In the genomic region with DNA sequence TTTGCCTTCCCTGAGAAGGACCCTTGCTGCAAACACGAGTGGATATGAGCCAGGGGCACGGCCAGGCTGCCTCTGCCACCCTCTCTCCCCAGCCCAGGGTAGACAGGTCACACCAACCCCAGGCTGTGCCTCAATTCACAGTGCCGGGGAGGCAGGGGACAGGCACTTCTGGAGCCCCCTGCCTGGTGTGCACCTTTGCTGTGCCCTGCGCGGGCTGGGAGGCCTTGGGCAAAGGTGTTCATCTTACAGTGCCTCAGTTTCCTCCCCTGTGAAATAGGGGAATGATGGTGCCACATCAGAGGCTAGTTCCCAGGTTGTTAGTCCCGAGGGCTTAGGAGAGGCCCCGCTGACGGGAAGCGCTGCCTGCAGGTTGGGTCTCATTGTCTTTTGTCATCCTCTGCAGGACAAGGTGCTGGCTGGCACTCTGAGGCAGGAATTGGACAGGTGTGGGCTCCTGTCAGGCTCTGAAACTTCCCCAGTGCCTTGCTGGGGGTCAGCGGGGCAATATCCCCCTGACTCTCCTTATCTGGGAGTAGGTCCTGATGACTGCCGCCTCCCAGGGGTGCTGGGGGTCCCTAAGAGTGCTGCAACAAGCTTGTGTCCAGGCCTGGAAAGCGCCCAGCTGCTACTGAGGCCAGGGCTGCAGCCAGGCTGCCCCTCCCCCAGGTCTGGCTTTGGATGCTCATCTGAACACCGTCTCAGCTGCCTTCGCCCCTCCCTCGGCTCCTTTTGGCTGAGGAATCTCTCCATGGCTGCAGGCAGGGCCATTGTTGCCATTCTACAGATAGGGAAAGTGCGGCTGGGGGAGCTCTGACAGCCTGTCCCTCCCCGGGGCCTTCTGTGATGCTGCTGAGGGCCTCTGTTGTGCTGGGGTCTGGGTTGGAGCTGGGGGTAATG, we compare ENCODE assay signal across 26 cellular contexts. TPM values are rescaled to one million over a fixed set of nuclear protein-coding genes. Genes with fewer than 3 reads are reported as not detected.
"Had no signal": no experiment of that assay in that cellular context is flagged by ENCODE, and none has a peak within 500 bp of the region (broad histone marks: within the 10 kb centered on the region; RNA-seq: fewer than 3 reads in every experiment).

No MANE protein-coding gene starts in this region.

- DNase-seq: activated B cell treated with CpG ODN at 0.5 μM for 24 hours; activated CD4-positive, alpha-beta T cell treated with anti-CD3 and anti-CD28 coated beads, Interleukin-2, amount 10 ng/mL, durations not matched to agents 24 days and 14 days; activated naive CD4-positive, alpha-beta T cell treated with anti-CD3 and anti-CD28 coated beads for 36 hours; activated naive CD8-positive, alpha-beta T cell treated with anti-CD3 and anti-CD28 coated beads, Interleukin-2, amount 50 U/mL, for 24 hours; activated T-cell treated with anti-CD3 and anti-CD28 coated beads for 4 hours; erythroblast; mammary epithelial cell; naive B cell; small intestine; stimulated activated CD4-positive, alpha-beta T cell treated with anti-CD3 and anti-CD28 coated beads, Interleukin-4, amount 100 ng/mL, for 4 hours; stimulated activated CD8-positive, alpha-beta memory T cell treated with anti-CD3 and anti-CD28 coated beads, Interleukin-4, amount 100 ng/mL, for 48 hours; stimulated activated naive CD4-positive, alpha-beta T cell treated with Interleukin-2 at 50 U/mL for 16 hours; substantia nigra; SW 1271 had no signal

- FAIRE-seq: bronchial epithelial cell, keratinocyte, small intestine, TTC549 had no signal

- H3K9me3 ChIP-seq: ascending aorta, gastrocnemius medialis, neutrophil, right atrium auricular region had no signal

- H3K4me3 ChIP-seq: ascending aorta, dorsolateral prefrontal cortex, gastrocnemius medialis, right atrium auricular region had no signal

- H3K27me3 ChIP-seq: ascending aorta, neutrophil had no signal

- H3K27ac ChIP-seq: ascending aorta, dorsolateral prefrontal cortex, gastrocnemius medialis, neutrophil, right atrium auricular region had no signal

- H3K4me1 ChIP-seq: ascending aorta, gastrocnemius medialis, right atrium auricular region had no signal

- ATAC-seq: activated naive CD8-positive, alpha-beta T cell treated with anti-CD3 and anti-CD28 coated beads, Interleukin-2, amount 50 U/mL, for 24 hours; gastrocnemius medialis; left lobe of liver had no signal

- H3K36me3 ChIP-seq: ascending aorta, gastrocnemius medialis, neutrophil, right atrium auricular region had no signal

RNA-seq across cellular contexts. Expression of gene PRSS21, which starts 3.1 kb away (rescaled TPM):
- total RNA-seq: ascending aorta, gastrocnemius medialis, left lobe of liver, mononuclear cell, right atrium auricular region had no signal

RNA-seq across cellular contexts. Expression of gene ZG16B, which starts 9.9 kb away (rescaled TPM):
- total RNA-seq: ascending aorta, gastrocnemius medialis, left lobe of liver had no signal

RNA-seq across cellular contexts. Expression of gene PRSS41, which starts 21.9 kb away (rescaled TPM):
- total RNA-seq: activated B cell treated with CpG ODN at 0.5 μM for 24 hours; activated CD4-positive, alpha-beta T cell treated with anti-CD3 and anti-CD28 coated beads, Interleukin-2, amount 10 ng/mL, durations not matched to agents 24 days and 14 days; activated CD8-positive, alpha-beta memory T cell treated with anti-CD3 and anti-CD28 coated beads for 36 hours; activated naive CD4-positive, alpha-beta T cell treated with anti-CD3 and anti-CD28 coated beads for 36 hours; ascending aorta; bronchial epithelial cell; dorsolateral prefrontal cortex; gastrocnemius medialis; left lobe of liver; mammary epithelial cell; mononuclear cell; right atrium auricular region; T-helper 2 cell treated with Interferon-gamma antibody and Interleukin-4, amounts not matched to agents 100 ng/mL and 5 ng/mL, for 36 hours had no signal
- polyA plus RNA-seq: keratinocyte, mammary epithelial cell, small intestine had no signal

RNA-seq across cellular contexts. Expression of gene PRSS33, which starts 32.8 kb away (rescaled TPM):
- total RNA-seq: activated B cell treated with CpG ODN at 0.5 μM for 24 hours; activated CD4-positive, alpha-beta T cell treated with anti-CD3 and anti-CD28 coated beads, Interleukin-2, amount 10 ng/mL, durations not matched to agents 24 days and 14 days; bronchial epithelial cell; gastrocnemius medialis; left lobe of liver; mammary epithelial cell; mononuclear cell; right atrium auricular region; T-helper 2 cell treated with Interferon-gamma antibody and Interleukin-4, amounts not matched to agents 100 ng/mL and 5 ng/mL, for 36 hours had no signal
- polyA plus RNA-seq: keratinocyte, mammary epithelial cell, small intestine had no signal

RNA-seq across cellular contexts. Expression of gene PRSS22, which starts 37.8 kb away (rescaled TPM):
- total RNA-seq: activated B cell treated with CpG ODN at 0.5 μM for 24 hours; activated CD4-positive, alpha-beta T cell treated with anti-CD3 and anti-CD28 coated beads, Interleukin-2, amount 10 ng/mL, durations not matched to agents 24 days and 14 days; activated CD8-positive, alpha-beta memory T cell treated with anti-CD3 and anti-CD28 coated beads for 36 hours; activated naive CD4-positive, alpha-beta T cell treated with anti-CD3 and anti-CD28 coated beads for 36 hours; ascending aorta; gastrocnemius medialis; right atrium auricular region; T-helper 2 cell treated with Interferon-gamma antibody and Interleukin-4, amounts not matched to agents 100 ng/mL and 5 ng/mL, for 36 hours had no signal
